1 cellular context compared by ENCODE assay signal in the genomic region with DNA sequence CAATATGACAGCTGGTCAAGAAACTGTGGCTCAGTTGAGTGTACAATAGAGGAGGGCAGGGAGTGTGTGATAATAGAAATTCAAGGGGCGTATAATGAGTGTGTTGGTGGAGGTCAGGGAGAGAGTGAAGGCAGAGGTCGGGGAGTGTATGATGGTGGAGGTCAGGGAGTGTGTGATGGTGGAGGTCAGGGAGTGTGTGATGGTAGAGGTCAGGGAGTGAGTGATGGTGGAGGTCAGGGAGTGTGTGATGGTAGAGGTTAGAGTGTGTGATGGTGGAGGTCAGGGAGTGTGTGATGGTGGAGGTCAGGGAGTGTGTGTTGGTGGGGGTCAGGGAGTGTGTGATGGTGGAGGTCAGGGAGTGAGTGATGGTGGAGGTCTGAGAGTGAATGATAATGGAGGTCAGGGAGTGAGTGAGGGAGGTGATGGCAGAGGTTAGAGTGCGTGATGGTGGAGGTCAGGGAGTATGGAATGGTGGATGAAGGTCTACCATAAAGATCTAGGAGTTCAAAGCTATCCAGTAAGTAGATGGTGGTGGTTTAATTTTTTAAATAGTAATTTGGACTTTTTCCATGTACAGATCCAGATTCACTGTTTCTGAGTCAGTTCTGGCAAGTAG.
TF ChIP-seq lines count a peak whose summit lies in the region.

No MANE protein-coding gene starts in this region.

TF ChIP-seq in HepG2, 621 proteins besides CTCF, POLR2A, EP300 and RAD21:
- TF ChIP-seq ZSCAN22 (CRISPR knock-in tag; IDR thresholded peaks at IDR 0.05), result peak; percentile 99
- no peak for TF ChIP-seq ZBTB20 (CRISPR knock-in tag; IDR thresholded peaks at IDR 0.05; ENCODE audit: borderline replicate concordance, low read depth)
- TF ChIP-seq ZNF780A (CRISPR knock-in tag; IDR thresholded peaks at IDR 0.05), result no peak
